ENCODE assay signal across 2 cellular contexts in the genomic region with DNA sequence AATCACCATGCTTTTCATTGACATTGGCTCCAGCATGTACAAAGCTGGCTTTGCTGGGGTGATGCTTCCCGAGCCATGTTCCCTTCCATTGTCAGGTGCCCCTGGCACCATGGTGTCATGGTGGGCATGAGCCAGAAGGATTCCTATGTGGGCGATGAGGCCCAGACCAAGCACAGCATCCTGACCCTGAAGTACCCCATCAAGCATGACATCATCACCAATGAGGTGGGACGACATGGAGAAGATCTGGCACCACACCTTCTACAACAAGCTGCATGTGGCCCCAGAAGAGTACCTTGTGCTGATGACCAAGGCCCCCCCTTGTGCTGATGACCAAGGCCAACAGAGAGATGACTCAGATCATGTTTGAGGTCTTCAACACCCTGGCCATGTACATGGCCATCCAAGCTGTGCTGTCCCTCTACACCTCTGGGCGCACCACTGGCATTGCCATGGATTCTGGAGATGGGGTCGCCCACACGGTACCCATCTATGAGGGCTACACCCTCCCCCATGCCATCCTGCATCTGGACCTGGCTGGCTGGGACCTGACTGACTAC.
TF ChIP-seq lines count a peak whose summit lies in the region.

No MANE protein-coding gene starts in this region.

TF ChIP-seq in HepG2, 621 proteins besides CTCF, POLR2A, EP300 and RAD21 (continues in another document):
- TF ChIP-seq ZBTB7B (CRISPR knock-in tag; IDR thresholded peaks at IDR 0.05): no peak
- TF ChIP-seq, protein P1, sequence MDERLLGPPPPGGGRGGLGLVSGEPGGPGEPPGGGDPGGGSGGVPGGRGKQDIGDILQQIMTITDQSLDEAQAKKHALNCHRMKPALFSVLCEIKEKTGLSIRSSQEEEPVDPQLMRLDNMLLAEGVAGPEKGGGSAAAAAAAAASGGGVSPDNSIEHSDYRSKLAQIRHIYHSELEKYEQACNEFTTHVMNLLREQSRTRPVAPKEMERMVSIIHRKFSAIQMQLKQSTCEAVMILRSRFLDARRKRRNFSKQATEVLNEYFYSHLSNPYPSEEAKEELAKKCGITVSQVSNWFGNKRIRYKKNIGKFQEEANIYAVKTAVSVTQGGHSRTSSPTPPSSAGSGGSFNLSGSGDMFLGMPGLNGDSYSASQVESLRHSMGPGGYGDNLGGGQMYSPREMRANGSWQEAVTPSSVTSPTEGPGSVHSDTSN (CRISPR knock-in tag; IDR thresholded peaks at IDR 0.05): no peak
- TF ChIP-seq, protein P2, sequence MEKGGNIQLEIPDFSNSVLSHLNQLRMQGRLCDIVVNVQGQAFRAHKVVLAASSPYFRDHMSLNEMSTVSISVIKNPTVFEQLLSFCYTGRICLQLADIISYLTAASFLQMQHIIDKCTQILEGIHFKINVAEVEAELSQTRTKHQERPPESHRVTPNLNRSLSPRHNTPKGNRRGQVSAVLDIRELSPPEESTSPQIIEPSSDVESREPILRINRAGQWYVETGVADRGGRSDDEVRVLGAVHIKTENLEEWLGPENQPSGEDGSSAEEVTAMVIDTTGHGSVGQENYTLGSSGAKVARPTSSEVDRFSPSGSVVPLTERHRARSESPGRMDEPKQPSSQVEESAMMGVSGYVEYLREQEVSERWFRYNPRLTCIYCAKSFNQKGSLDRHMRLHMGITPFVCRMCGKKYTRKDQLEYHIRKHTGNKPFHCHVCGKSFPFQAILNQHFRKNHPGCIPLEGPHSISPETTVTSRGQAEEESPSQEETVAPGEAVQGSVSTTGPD (CRISPR knock-in tag; IDR thresholded peaks at IDR 0.05): no peak
- no peak for TF ChIP-seq PCBP2 (optimal IDR thresholded peaks at IDR 0.05; ENCODE audit: low read depth, low read length, poor library complexity, severe bottlenecking)
- TF ChIP-seq, protein P3, sequence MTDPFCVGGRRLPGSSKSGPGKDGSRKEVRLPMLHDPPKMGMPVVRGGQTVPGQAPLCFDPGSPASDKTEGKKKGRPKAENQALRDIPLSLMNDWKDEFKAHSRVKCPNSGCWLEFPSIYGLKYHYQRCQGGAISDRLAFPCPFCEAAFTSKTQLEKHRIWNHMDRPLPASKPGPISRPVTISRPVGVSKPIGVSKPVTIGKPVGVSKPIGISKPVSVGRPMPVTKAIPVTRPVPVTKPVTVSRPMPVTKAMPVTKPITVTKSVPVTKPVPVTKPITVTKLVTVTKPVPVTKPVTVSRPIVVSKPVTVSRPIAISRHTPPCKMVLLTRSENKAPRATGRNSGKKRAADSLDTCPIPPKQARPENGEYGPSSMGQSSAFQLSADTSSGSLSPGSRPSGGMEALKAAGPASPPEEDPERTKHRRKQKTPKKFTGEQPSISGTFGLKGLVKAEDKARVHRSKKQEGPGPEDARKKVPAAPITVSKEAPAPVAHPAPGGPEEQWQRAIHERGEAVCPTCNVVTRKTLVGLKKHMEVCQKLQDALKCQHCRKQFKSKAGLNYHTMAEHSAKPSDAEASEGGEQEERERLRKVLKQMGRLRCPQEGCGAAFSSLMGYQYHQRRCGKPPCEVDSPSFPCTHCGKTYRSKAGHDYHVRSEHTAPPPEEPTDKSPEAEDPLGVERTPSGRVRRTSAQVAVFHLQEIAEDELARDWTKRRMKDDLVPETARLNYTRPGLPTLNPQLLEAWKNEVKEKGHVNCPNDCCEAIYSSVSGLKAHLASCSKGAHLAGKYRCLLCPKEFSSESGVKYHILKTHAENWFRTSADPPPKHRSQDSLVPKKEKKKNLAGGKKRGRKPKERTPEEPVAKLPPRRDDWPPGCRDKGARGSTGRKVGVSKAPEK (CRISPR knock-in tag; IDR thresholded peaks at IDR 0.05; ENCODE audit: borderline replicate concordance): no peak
- TF ChIP-seq, protein P4, sequence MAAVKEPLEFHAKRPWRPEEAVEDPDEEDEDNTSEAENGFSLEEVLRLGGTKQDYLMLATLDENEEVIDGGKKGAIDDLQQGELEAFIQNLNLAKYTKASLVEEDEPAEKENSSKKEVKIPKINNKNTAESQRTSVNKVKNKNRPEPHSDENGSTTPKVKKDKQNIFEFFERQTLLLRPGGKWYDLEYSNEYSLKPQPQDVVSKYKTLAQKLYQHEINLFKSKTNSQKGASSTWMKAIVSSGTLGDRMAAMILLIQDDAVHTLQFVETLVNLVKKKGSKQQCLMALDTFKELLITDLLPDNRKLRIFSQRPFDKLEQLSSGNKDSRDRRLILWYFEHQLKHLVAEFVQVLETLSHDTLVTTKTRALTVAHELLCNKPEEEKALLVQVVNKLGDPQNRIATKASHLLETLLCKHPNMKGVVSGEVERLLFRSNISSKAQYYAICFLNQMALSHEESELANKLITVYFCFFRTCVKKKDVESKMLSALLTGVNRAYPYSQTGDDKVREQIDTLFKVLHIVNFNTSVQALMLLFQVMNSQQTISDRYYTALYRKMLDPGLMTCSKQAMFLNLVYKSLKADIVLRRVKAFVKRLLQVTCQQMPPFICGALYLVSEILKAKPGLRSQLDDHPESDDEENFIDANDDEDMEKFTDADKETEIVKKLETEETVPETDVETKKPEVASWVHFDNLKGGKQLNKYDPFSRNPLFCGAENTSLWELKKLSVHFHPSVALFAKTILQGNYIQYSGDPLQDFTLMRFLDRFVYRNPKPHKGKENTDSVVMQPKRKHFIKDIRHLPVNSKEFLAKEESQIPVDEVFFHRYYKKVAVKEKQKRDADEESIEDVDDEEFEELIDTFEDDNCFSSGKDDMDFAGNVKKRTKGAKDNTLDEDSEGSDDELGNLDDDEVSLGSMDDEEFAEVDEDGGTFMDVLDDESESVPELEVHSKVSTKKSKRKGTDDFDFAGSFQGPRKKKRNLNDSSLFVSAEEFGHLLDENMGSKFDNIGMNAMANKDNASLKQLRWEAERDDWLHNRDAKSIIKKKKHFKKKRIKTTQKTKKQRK (IDR thresholded peaks at IDR 0.05; ENCODE audit: low read length): no peak
- no peak for TF ChIP-seq NR2F1 (CRISPR knock-in tag; IDR thresholded peaks at IDR 0.05)
- peak; percentile 83 for TF ChIP-seq ATF7 (IDR thresholded peaks at IDR 0.05)
- TF ChIP-seq ATF7 (CRISPR knock-in tag; IDR thresholded peaks at IDR 0.05): no peak
- TF ChIP-seq MYC (CRISPR knock-in tag; IDR thresholded peaks at IDR 0.05; ENCODE audit: borderline replicate concordance): no peak
- no peak for TF ChIP-seq RELA (CRISPR knock-in tag; IDR thresholded peaks at IDR 0.05)
- no peak for TF ChIP-seq REXO4 (CRISPR knock-in tag; IDR thresholded peaks at IDR 0.05; ENCODE audit: borderline replicate concordance)
- no peak for TF ChIP-seq EHMT2 (IDR thresholded peaks at IDR 0.05; ENCODE audit: borderline replicate concordance, low read depth, low read length)
- TF ChIP-seq CREB1 (IDR thresholded peaks at IDR 0.05): peak; percentile 60; the same call in 1 of the 2 replicates
- no peak for TF ChIP-seq CREB1 (CRISPR knock-in tag; IDR thresholded peaks at IDR 0.05)

TF ChIP-seq in H1, 55 proteins besides CTCF, POLR2A, EP300 and RAD21:
- TF ChIP-seq SIX5 (IDR thresholded peaks at IDR 0.05; ENCODE audit: low read depth, low read length) (no peak), EZH2 (IDR thresholded peaks at IDR 0.05; ENCODE audit: low read depth, low read length, severe bottlenecking) (no peak), PHF8 (conservative IDR thresholded peaks at IDR 0.05; ENCODE audit: low read depth, low read length) (no peak), ASH2L (IDR thresholded peaks at IDR 0.05; ENCODE audit: low read length) (no peak), HDAC6 (IDR thresholded peaks at IDR 0.05; ENCODE audit: low read depth, low read length) (no peak), CREB1 (IDR thresholded peaks at IDR 0.05) (no peak), CTBP2 (IDR thresholded peaks at IDR 0.05; ENCODE audit: borderline replicate concordance, insufficient read depth, insufficient read length, low read length) (no peak), RXRA (IDR thresholded peaks at IDR 0.05; ENCODE audit: insufficient read depth, low read depth, low read length) (no peak), SP4 (IDR thresholded peaks at IDR 0.05; ENCODE audit: low read length) (no peak), CHD2 (IDR thresholded peaks at IDR 0.05; ENCODE audit: low read length) (no peak), SP1 (IDR thresholded peaks at IDR 0.05; ENCODE audit: low read depth, low read length) (no peak), TCF12 (IDR thresholded peaks at IDR 0.05; ENCODE audit: low read depth, low read length) (no peak), BCL11A (IDR thresholded peaks at IDR 0.05; ENCODE audit: low read depth in 2 of 2, low read length in 2 of 2) (no peak), MAFK (IDR thresholded peaks at IDR 0.05; ENCODE audit: low read depth, low read length) (no peak)
- TF ChIP-seq, protein P5, sequence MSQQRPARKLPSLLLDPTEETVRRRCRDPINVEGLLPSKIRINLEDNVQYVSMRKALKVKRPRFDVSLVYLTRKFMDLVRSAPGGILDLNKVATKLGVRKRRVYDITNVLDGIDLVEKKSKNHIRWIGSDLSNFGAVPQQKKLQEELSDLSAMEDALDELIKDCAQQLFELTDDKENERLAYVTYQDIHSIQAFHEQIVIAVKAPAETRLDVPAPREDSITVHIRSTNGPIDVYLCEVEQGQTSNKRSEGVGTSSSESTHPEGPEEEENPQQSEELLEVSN (IDR thresholded peaks at IDR 0.05): no peak
- TF ChIP-seq, protein P6, sequence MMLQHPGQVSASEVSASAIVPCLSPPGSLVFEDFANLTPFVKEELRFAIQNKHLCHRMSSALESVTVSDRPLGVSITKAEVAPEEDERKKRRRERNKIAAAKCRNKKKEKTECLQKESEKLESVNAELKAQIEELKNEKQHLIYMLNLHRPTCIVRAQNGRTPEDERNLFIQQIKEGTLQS (IDR thresholded peaks at IDR 0.05; ENCODE audit: insufficient read depth, low read depth, low read length): no peak
